ENCODE assay signal across 1 cellular context in the genomic region with DNA sequence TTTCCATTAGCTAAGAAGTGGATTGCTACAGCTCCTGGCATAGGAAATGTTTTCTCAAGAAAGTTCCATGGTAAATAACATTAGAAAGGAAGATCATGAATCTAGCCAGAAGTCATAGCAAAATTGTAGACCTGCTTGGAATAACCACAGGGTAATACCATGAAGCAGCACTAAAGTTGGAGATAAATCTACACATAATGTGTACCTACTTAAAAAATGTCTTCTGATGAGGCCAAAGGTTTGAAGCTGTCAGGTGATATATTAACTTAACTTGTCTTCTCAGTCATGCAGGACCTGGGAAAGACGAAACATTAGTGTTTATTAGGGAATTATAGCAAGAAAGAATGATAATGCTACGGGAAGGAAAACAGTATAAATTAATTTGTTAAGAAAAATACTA.
TF ChIP-seq lines count a peak whose summit lies in the region.

No MANE protein-coding gene starts in this region.

TF ChIP-seq in endothelial cell of umbilical vein, 7 proteins besides CTCF, POLR2A, EP300 and RAD21:
- no peak for TF ChIP-seq FOS (IDR thresholded peaks at IDR 0.05; ENCODE audit: borderline replicate concordance, insufficient read depth, low read length)
- TF ChIP-seq POLR2AphosphoS5 (IDR thresholded peaks at IDR 0.05; ENCODE audit: insufficient read depth, low read depth, low read length): no peak
- TF ChIP-seq, protein P1, sequence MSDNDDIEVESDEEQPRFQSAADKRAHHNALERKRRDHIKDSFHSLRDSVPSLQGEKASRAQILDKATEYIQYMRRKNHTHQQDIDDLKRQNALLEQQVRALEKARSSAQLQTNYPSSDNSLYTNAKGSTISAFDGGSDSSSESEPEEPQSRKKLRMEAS (IDR thresholded peaks at IDR 0.05; ENCODE audit: insufficient read depth, insufficient read length): no peak
- TF ChIP-seq GATA2 (IDR thresholded peaks at IDR 0.05; ENCODE audit: insufficient read depth, insufficient read length, low read depth, low read length): no peak
- TF ChIP-seq MYC (IDR thresholded peaks at IDR 0.05; ENCODE audit: low read depth, low read length): no peak
- no peak for TF ChIP-seq JUN (IDR thresholded peaks at IDR 0.05; ENCODE audit: borderline replicate concordance, insufficient read depth, insufficient read length, low read depth)
- no peak for TF ChIP-seq EZH2 (IDR thresholded peaks at IDR 0.05; ENCODE audit: borderline replicate concordance, low read depth, low read length, severe bottlenecking)
